21 cellular contexts compared by ENCODE assay signal in genomic region chr1:181084606-181084969, GRCh38. TPM values are rescaled to one million over a fixed set of nuclear protein-coding genes. Genes with fewer than 3 reads are reported as not detected.
DNase-seq lines count a peak whose midpoint lies in the region; ATAC-seq, FAIRE-seq and TF ChIP-seq lines count a peak whose summit lies in the region.
"Had no signal": no experiment of that assay in that cellular context is flagged by ENCODE, and none has a peak within 500 bp of the region (broad histone marks: within the 10 kb centered on the region; RNA-seq: fewer than 3 reads in every experiment).

No MANE protein-coding gene starts in this region.

- H3K27ac ChIP-seq in BLaER1 (no peak overlapping the region), DOHH2 (ENCODE audit: low read depth, low read length) (no peak overlapping the region), VCaP (no peak overlapping the region)
- H3K27ac ChIP-seq in naive thymus-derived CD4-positive, alpha-beta T cell (ENCODE audit: low read depth, low read length) = no peak overlapping the region
- H3K27ac ChIP-seq: adrenal gland, body of pancreas, esophagus muscularis mucosa, KMS-11 had no signal

- no peak for TF ChIP-seq POLR2A in GM12892 (IDR thresholded peaks at IDR 0.05; ENCODE audit: low read depth, low read length)

- H3K4me1 ChIP-seq in BLaER1 (peaks cover 44% of the 10 kb centered on the region), DOHH2 (ENCODE audit: control insufficient read depth, low read length) (peaks cover 35% of the 10 kb centered on the region)
- peaks cover 0 to 4% of the 10 kb centered on the region in 2 donors for H3K4me1 ChIP-seq in naive thymus-derived CD4-positive, alpha-beta T cell (ENCODE audit: control insufficient read depth in 2 of 2, insufficient read depth in 2 of 2, low read length in 2 of 2)

- H4K20me1 ChIP-seq in BLaER1 (peaks cover 10% of the 10 kb centered on the region), DOHH2 (ENCODE audit: control insufficient read depth, insufficient read depth, low read depth, low read length) (no peaks in the 10 kb centered on the region)

- H3K79me2 ChIP-seq in DOHH2 (ENCODE audit: control insufficient read depth, low read length) = peaks cover 10% of the 10 kb centered on the region

- peaks cover 0 to 3% (median 0%) of the 10 kb centered on the region in 5 donors for H3K36me3 Mint-ChIP-seq in naive thymus-derived CD4-positive, alpha-beta T cell
- H3K36me3 Mint-ChIP-seq: mesothelial cell of epicardium, type B pancreatic cell had no signal

- POLR2A ChIA-PET in naive thymus-derived CD4-positive, alpha-beta T cell (lab: Charles Lee) = interaction anchor here (1.1 to 10.6 kb wide), 4 partner anchors 17 to 312 kb away, joined by 3 to 264 read pairs (median 90); no protein-coding TSS in a partner anchor

- TF ChIP-seq CTCF in DOHH2 (IDR thresholded peaks at IDR 0.05; ENCODE audit: low read depth, low read length, poor library complexity, severe bottlenecking) (no peak), VCaP (conservative IDR thresholded peaks at IDR 0.05) (0 out of 2 replicates have a peak, but pooled peaks have one; percentile 2)

- H3K27me3 Mint-ChIP-seq in naive thymus-derived CD4-positive, alpha-beta T cell = peaks cover 0 to 9% (median 0%) of the 10 kb centered on the region in 5 donors

- H3K36me3 ChIP-seq in BLaER1 = no peaks in the 10 kb centered on the region
- peaks cover under 1% of the 10 kb centered on the region; the same call in 1 of the 2 replicates for H3K36me3 ChIP-seq in DOHH2 (ENCODE audit: control insufficient read depth, low read length)
- H3K36me3 ChIP-seq in naive thymus-derived CD4-positive, alpha-beta T cell (ENCODE audit: control insufficient read depth in 2 of 3, insufficient read depth in 3 of 3, low read length in 3 of 3) = peaks cover 0 to 2% (median 0%) of the 10 kb centered on the region in 3 experiments
- H3K36me3 ChIP-seq: adrenal gland, esophagus muscularis mucosa had no signal

- H3K4me3 ChIP-seq in BLaER1 (no peak overlapping the region), DOHH2 (ENCODE audit: low read length) (no peak overlapping the region)
- no peak overlapping the region for H3K4me3 ChIP-seq in naive thymus-derived CD4-positive, alpha-beta T cell (ENCODE audit: low read length)
- H3K4me3 ChIP-seq: adrenal gland, body of pancreas, esophagus muscularis mucosa had no signal

- peaks cover 0 to 4% (median 0%) of the 10 kb centered on the region in 11 donors for H3K9me3 Mint-ChIP-seq in naive thymus-derived CD4-positive, alpha-beta T cell
- H3K9me3 Mint-ChIP-seq: activated T-cell treated with anti-CD3 and anti-CD28 coated beads, Interleukin-2, amount 50 U/mL, for 4 hours; CD4-positive, alpha-beta T cell; central memory CD8-positive, alpha-beta T cell; mesothelial cell of epicardium; stimulated activated effector memory CD8-positive, alpha-beta T cell treated with anti-CD3 and anti-CD28 coated beads, Interleukin-12 subunit alpha, Interleukin-12 subunit beta, amount 100 ng/mL, for 72 hours; T-helper 2 cell treated with Interferon-gamma antibody and Interleukin-4, amounts not matched to agents 5 μg/mL and 100 μg/mL, for 36 hours; type B pancreatic cell had no signal

- H3K4me2 ChIP-seq in BLaER1 = peak overlapping the region; percentile 15; the same call in 1 of the 2 replicates
- H3K4me2 ChIP-seq in DOHH2 (ENCODE audit: low read length) = peak overlapping the region; percentile 9; the same call in 1 of the 2 replicates
- H3K4me2 ChIP-seq: KMS-11 had no signal

- DNase-seq in naive thymus-derived CD4-positive, alpha-beta T cell = no peak
- DNase-seq in head of caudate nucleus (no peak), GM12892 (ENCODE audit: insufficient read length) (no peak)
- DNase-seq: NCI-H2029 treated with DMSO at 0.1 percent for 48 hours had no signal

- intact Hi-C loops in naive thymus-derived CD4-positive, alpha-beta T cell (cut with micrococcal nuclease) = loop anchor here (1.0 to 10.0 kb wide), 8 partner anchors 46 to 569 kb away; no protein-coding TSS in a partner anchor
- intact Hi-C loops in head of caudate nucleus (cut with DNase I) = loop anchor here (10.0 kb wide), 1 partner anchor 50 kb away; the partner anchor contains the start of gene MR1

- H3K27ac Mint-ChIP-seq in naive thymus-derived CD4-positive, alpha-beta T cell = peak overlapping the region in 5 of 9 donors; percentile 21 to 78 (median 28)
- H3K27ac Mint-ChIP-seq: CD4-positive, alpha-beta T cell; mesothelial cell of epicardium; stimulated activated effector memory CD8-positive, alpha-beta T cell treated with anti-CD3 and anti-CD28 coated beads, Interleukin-12 subunit alpha, Interleukin-12 subunit beta, amount 100 ng/mL, for 72 hours; T-helper 2 cell treated with Interferon-gamma antibody and Interleukin-4, amounts not matched to agents 5 μg/mL and 100 μg/mL, for 36 hours; type B pancreatic cell had no signal

- H3K27me3 ChIP-seq in BLaER1 (no peaks in the 10 kb centered on the region), DOHH2 (ENCODE audit: control insufficient read depth, low read length) (no peaks in the 10 kb centered on the region; the same call in 1 of the 2 replicates)
- H3K27me3 ChIP-seq in naive thymus-derived CD4-positive, alpha-beta T cell (ENCODE audit: control insufficient read depth in 2 of 2, insufficient read depth in 2 of 2, low read length in 2 of 2) = no peaks in the 10 kb centered on the region
- H3K27me3 ChIP-seq: adrenal gland, body of pancreas, esophagus muscularis mucosa had no signal

- H3K9me2 ChIP-seq in DOHH2 (replicated peaks; ENCODE audit: control insufficient read depth, low read length) = no peaks in the 10 kb centered on the region

- no peak overlapping the region for H3K9ac ChIP-seq in BLaER1
- H3K9ac ChIP-seq: KMS-11 had no signal

- peaks cover 12% of the 10 kb centered on the region for H3F3A ChIP-seq in DOHH2 (ENCODE audit: control insufficient read depth, insufficient read depth)

- H3K4me1 Mint-ChIP-seq in naive thymus-derived CD4-positive, alpha-beta T cell = peaks cover 0 to 39% (median 17%) of the 10 kb centered on the region in 7 donors

- peak overlapping the region in 1 of 10 donors; percentile 9 for H3K4me3 Mint-ChIP-seq in naive thymus-derived CD4-positive, alpha-beta T cell
- H3K4me3 Mint-ChIP-seq: activated T-cell treated with anti-CD3 and anti-CD28 coated beads, Interleukin-2, amount 50 U/mL, for 4 hours; CD4-positive, alpha-beta T cell; central memory CD8-positive, alpha-beta T cell; mesothelial cell of epicardium; stimulated activated effector memory CD8-positive, alpha-beta T cell treated with anti-CD3 and anti-CD28 coated beads, Interleukin-12 subunit alpha, Interleukin-12 subunit beta, amount 100 ng/mL, for 72 hours; T-helper 2 cell treated with Interferon-gamma antibody and Interleukin-4, amounts not matched to agents 5 μg/mL and 100 μg/mL, for 36 hours; type B pancreatic cell had no signal

- H3K9me3 ChIP-seq in BLaER1 = no peaks in the 10 kb centered on the region
- no peaks in the 10 kb centered on the region for H3K9me3 ChIP-seq in DOHH2 (ENCODE audit: control insufficient read depth, insufficient read depth, low read length)
- no peaks in the 10 kb centered on the region for H3K9me3 ChIP-seq in naive thymus-derived CD4-positive, alpha-beta T cell (ENCODE audit: control insufficient read depth in 2 of 3, low read length in 3 of 3)
- H3K9me3 ChIP-seq: adrenal gland, body of pancreas, esophagus muscularis mucosa had no signal

- CTCF ChIA-PET in naive thymus-derived CD4-positive, alpha-beta T cell (lab: Charles Lee) = interaction anchor here (0.8 to 5.6 kb wide), 11 partner anchors 12 to 96 kb away, joined by 3 to 98 read pairs (median 4); no protein-coding TSS in a partner anchor

- FAIRE-seq in GM12892 (lab: Jason Lieb, UNC) = no peak
- FAIRE-seq: endometrium, frontal cortex had no signal

- no peak for ATAC-seq in naive thymus-derived CD4-positive, alpha-beta T cell
- no peak for ATAC-seq in HG03175 (IDR thresholded peaks at IDR 0.05; ENCODE audit: unreplicated experiment)

RNA-seq across cellular contexts. Expression of gene IER5, which starts 3.9 kb away (rescaled TPM):
- total RNA-seq in naive thymus-derived CD4-positive, alpha-beta T cell = 10 to 100 TPM; 12.7 to 86.9 (median 46.0) TPM
- 1 to 10 TPM; 2.1 to 2.6 TPM for polyA plus RNA-seq in naive thymus-derived CD4-positive, alpha-beta T cell
- polyA plus RNA-seq in GM12892 (2012; ENCODE audit: missing spikeins) = 33.4 TPM

RNA-seq across cellular contexts. Expression of gene MR1, which starts 50.8 kb away (rescaled TPM):
- 10 to 100 TPM; 19.8 to 35.8 (median 29.7) TPM for total RNA-seq in naive thymus-derived CD4-positive, alpha-beta T cell
- 10 to 100 TPM; 29.8 to 39.2 TPM for polyA plus RNA-seq in naive thymus-derived CD4-positive, alpha-beta T cell
- polyA plus RNA-seq in GM12892 (2012; ENCODE audit: missing spikeins) = 28.8 TPM
